In genomic region chr12:27523642-27524488, GRCh38 we compare ENCODE assay signal across 8 cellular contexts. TPM values are rescaled to one million over a fixed set of nuclear protein-coding genes. Genes with fewer than 3 reads are reported as not detected.
DNase-seq lines count a peak whose midpoint lies in the region; ATAC-seq and TF ChIP-seq lines count a peak whose summit lies in the region.

TSS of gene PPFIBP1 (plus strand) at chr12:27524206. CDS start at chr12:27633397, 109,191 bp downstream.

- H3K27me3 Mint-ChIP-seq in T-helper 2 cell treated with Interferon-gamma antibody and Interleukin-4, amounts not matched to agents 5 μg/mL and 100 μg/mL, for 36 hours (ENCODE audit: low read depth) = peaks cover 58% of the 10 kb centered on the region

- H3K36me3 Mint-ChIP-seq in T-helper 2 cell treated with Interferon-gamma antibody and Interleukin-4, amounts not matched to agents 5 μg/mL and 100 μg/mL, for 36 hours (ENCODE audit: low read depth) = no peaks in the 10 kb centered on the region

- TF ChIP-seq POLR2A in uterus (IDR thresholded peaks at IDR 0.05) = peak; percentile 91 to 94

- peak in 2 of 3 experiments; percentile 31 to 44 for TF ChIP-seq CTCF in ascending aorta (IDR thresholded peaks at IDR 0.05)
- TF ChIP-seq CTCF in right atrium auricular region (IDR thresholded peaks at IDR 0.05) = peak in 1 of 2 donors; percentile 52
- TF ChIP-seq CTCF in uterus (IDR thresholded peaks at IDR 0.05) = peak in 2 of 4 experiments; percentile 38 to 40

- no peaks in the 10 kb centered on the region for H3K36me3 ChIP-seq in ascending aorta
- H3K36me3 ChIP-seq in right atrium auricular region = no peaks in the 10 kb centered on the region
- H3K36me3 ChIP-seq in uterus = no peaks in the 10 kb centered on the region

- H3K9me3 ChIP-seq in ascending aorta = no peaks in the 10 kb centered on the region
- H3K9me3 ChIP-seq in right atrium auricular region = no peaks in the 10 kb centered on the region
- no peaks in the 10 kb centered on the region for H3K9me3 ChIP-seq in uterus

- ATAC-seq in GM18499 (IDR thresholded peaks at IDR 0.05; ENCODE audit: insufficient read depth, unreplicated experiment) (peak; percentile 81), HG02943 (IDR thresholded peaks at IDR 0.05; ENCODE audit: low read depth, unreplicated experiment) (peak; percentile 97)

- peak within 1 kb of the TSS; percentile 81 for H3K27ac Mint-ChIP-seq in T-helper 2 cell treated with Interferon-gamma antibody and Interleukin-4, amounts not matched to agents 5 μg/mL and 100 μg/mL, for 36 hours

- H3K27ac ChIP-seq in ascending aorta = peak within 1 kb of the TSS; percentile 88 to 90
- H3K27ac ChIP-seq in right atrium auricular region = peak within 1 kb of the TSS; percentile 86 to 93
- peak within 1 kb of the TSS; percentile 89 to 93 for H3K27ac ChIP-seq in uterus

- H3K27me3 ChIP-seq in ascending aorta (no peaks in the 10 kb centered on the region), right atrium auricular region (no peaks in the 10 kb centered on the region), uterus (no peaks in the 10 kb centered on the region)

- H3K9me3 Mint-ChIP-seq in T-helper 2 cell treated with Interferon-gamma antibody and Interleukin-4, amounts not matched to agents 5 μg/mL and 100 μg/mL, for 36 hours = no peaks in the 10 kb centered on the region

- H3K4me3 ChIP-seq in ascending aorta (peak within 1 kb of the TSS; percentile 77 to 79), right atrium auricular region (peak within 1 kb of the TSS; percentile 72 to 76), uterus (peak within 1 kb of the TSS; percentile 65 to 79)

- peaks cover 17% of the 10 kb centered on the region for H3K4me1 Mint-ChIP-seq in T-helper 2 cell treated with Interferon-gamma antibody and Interleukin-4, amounts not matched to agents 5 μg/mL and 100 μg/mL, for 36 hours (ENCODE audit: low read depth)

- peaks cover 3 to 16% of the 10 kb centered on the region in 2 donors for H3K4me1 ChIP-seq in ascending aorta
- peaks cover 0 to 57% of the 10 kb centered on the region in 2 donors for H3K4me1 ChIP-seq in right atrium auricular region
- no peaks in the 10 kb centered on the region for H3K4me1 ChIP-seq in uterus

- H3K4me3 Mint-ChIP-seq in T-helper 2 cell treated with Interferon-gamma antibody and Interleukin-4, amounts not matched to agents 5 μg/mL and 100 μg/mL, for 36 hours = peak within 1 kb of the TSS; percentile 95

- intact Hi-C loops in ascending aorta (cut with DNase I) (loop anchor here (2.0 to 10.0 kb wide), 4 partner anchors 31 to 189 kb away; partner anchors contain the start of gene BMAL2), uterus (cut with DNase I; ENCODE audit: low total_unique reads) (no loop called here)

- peak; percentile 93 to 97 for DNase-seq in NCI-H1930 (lab: John Stamatoyannopoulos, UW)
- peak; percentile 84 for DNase-seq in T-helper 2 cell treated with Interferon-gamma antibody and Interleukin-4, amounts not matched to agents 5 μg/mL and 100 μg/mL, for 36 hours (ENCODE audit: low spot score)
- peak; percentile 99 to 100 for DNase-seq in ascending aorta (ENCODE audit: low spot score in 2 of 2)
- DNase-seq in right atrium auricular region (ENCODE audit: low spot score) = peak; percentile 100
- peak; percentile 95 for DNase-seq in pulmonary artery endothelial cell (ENCODE audit: low read depth, low spot score)
- DNase-seq in uterus = peak; percentile 99 to 100

RNA-seq across cellular contexts. Expression of gene PPFIBP1, which starts in this region (rescaled TPM):
- 56.4 TPM for total RNA-seq in ascending aorta
- total RNA-seq in right atrium auricular region = 10 to 100 TPM; 65.2 to 66.0 TPM
- 133 and 179 TPM in 2 replicates for total RNA-seq in pulmonary artery endothelial cell
- 100 to 1,000 TPM in 1 of 4 donors, 10 to 100 TPM in 3; 43.8 to 139 (median 82.7) TPM for total RNA-seq in uterus

Comparison
In these comparisons a context has a peak if more than half of its experiments do, and no peak if none do; other contexts are left out.
1. Peak in every context shown above with its lines: DNase-seq, ATAC-seq, H3K4me3 ChIP-seq and H3K27ac ChIP-seq.